In genomic region chr5:102570747-102571146, GRCh38 we compare ENCODE assay signal across 33 cellular contexts.
DNase-seq lines count a peak whose midpoint lies in the region; ATAC-seq, FAIRE-seq and TF ChIP-seq lines count a peak whose summit lies in the region.
"Had no signal": no experiment of that assay in that cellular context is flagged by ENCODE, and none has a peak within 500 bp of the region (broad histone marks: within the 10 kb centered on the region; RNA-seq: fewer than 3 reads in every experiment).

No MANE protein-coding gene starts in this region.

- H3K4me2 ChIP-seq in HepG2 (ENCODE audit: low read depth, low read length) (no peak overlapping the region), GM12878 (ENCODE audit: control insufficient read depth, insufficient read depth) (no peak overlapping the region)
- H3K4me2 ChIP-seq: A549; BLaER1; BLaER1 treated with 17β-estradiol and CSF1 and Interleukin-3, amounts not matched to agents 10 nM and 100 nM had no signal

- H3K9ac ChIP-seq in HepG2 (ENCODE audit: insufficient read depth, low read depth, low read length) (no peak overlapping the region), GM12878 (ENCODE audit: control insufficient read depth, insufficient read depth, low read length) (no peak overlapping the region)
- H3K9ac ChIP-seq: BLaER1; BLaER1 treated with 17β-estradiol and CSF1 and Interleukin-3, amounts not matched to agents 10 nM and 100 nM had no signal

- H4K20me1 ChIP-seq in HepG2 (ENCODE audit: insufficient read depth, low read length) (no peaks in the 10 kb centered on the region), GM12878 (ENCODE audit: control insufficient read depth, insufficient read depth) (no peaks in the 10 kb centered on the region)
- H4K20me1 ChIP-seq: BLaER1; BLaER1 treated with 17β-estradiol and CSF1 and Interleukin-3, amounts not matched to agents 10 nM and 100 nM had no signal

- CTCF ChIA-PET in HepG2 (lab: Yijun Ruan, JAX; ENCODE audit: low intra/inter-chr PET ratio, low total read pairs), result no interaction called here
- CTCF ChIA-PET in GM12878 (lab: Yijun Ruan, JAX), result no interaction called here
- CTCF ChIA-PET in CD8-positive, alpha-beta memory T cell (lab: Charles Lee), result no interaction called here

- in situ Hi-C loops in HepG2 (cut with HindIII; ENCODE audit: extremely low pct_ligation_motif_present, low pct_unique_long_range_greater_than_20kb) (no loop called here), GM12878 (cut with MboI) (no loop called here)

- H3K9me3 ChIP-seq in HepG2 (ENCODE audit: low read length) (no peaks in the 10 kb centered on the region), right lobe of liver (no peaks in the 10 kb centered on the region), GM12878 (replicated peaks; ENCODE audit: control insufficient read depth, insufficient read depth, low read length) (no peaks in the 10 kb centered on the region), pancreas (no peaks in the 10 kb centered on the region), heart right ventricle (peaks cover 0 to 9% (median 0%) of the 10 kb centered on the region in 11 donors)
- H3K9me3 ChIP-seq in CD8-positive, alpha-beta memory T cell (ENCODE audit: low read length), result no peaks in the 10 kb centered on the region
- H3K9me3 ChIP-seq: A549; BE2C; BLaER1; BLaER1 treated with 17β-estradiol and CSF1 and Interleukin-3, amounts not matched to agents 10 nM and 100 nM; Caco-2 had no signal

- H3K4me1 ChIP-seq in HepG2 (ENCODE audit: insufficient read depth, low read length) (no peaks in the 10 kb centered on the region), right lobe of liver (no peaks in the 10 kb centered on the region), GM12878 (ENCODE audit: control insufficient read depth, insufficient read depth, low read length) (no peaks in the 10 kb centered on the region), pancreas (no peaks in the 10 kb centered on the region), heart right ventricle (no peaks in the 10 kb centered on the region)
- no peaks in the 10 kb centered on the region for H3K4me1 ChIP-seq in CD8-positive, alpha-beta memory T cell (ENCODE audit: insufficient read depth, low read length)
- H3K4me1 ChIP-seq: A549; BE2C; BLaER1; BLaER1 treated with 17β-estradiol and CSF1 and Interleukin-3, amounts not matched to agents 10 nM and 100 nM; Caco-2 had no signal

- intact Hi-C loops in HepG2 (cut with micrococcal nuclease; ENCODE audit: unreplicated experiment), result no loop called here
- intact Hi-C loops in right lobe of liver (cut with DNase I), result no loop called here
- intact Hi-C loops in GM12878 (cut with micrococcal nuclease; ENCODE audit: unreplicated experiment), result no loop called here
- intact Hi-C loops in pancreas (cut with DNase I), result no loop called here
- intact Hi-C loops in heart right ventricle (cut with DNase I), result no loop called here

- TF ChIP-seq POLR2A in HepG2 (IDR thresholded peaks at IDR 0.05; ENCODE audit: insufficient read depth in 1 of 2, low read depth in 2 of 2, low read length in 2 of 2) (no peak), right lobe of liver (IDR thresholded peaks at IDR 0.05) (no peak), GM12878 (IDR thresholded peaks at IDR 0.05; ENCODE audit: low read depth, low read length) (no peak)

- no peaks in the 10 kb centered on the region for H3K9me3 Mint-ChIP-seq in CD8-positive, alpha-beta memory T cell
- H3K9me3 Mint-ChIP-seq: CD4-positive, alpha-beta T cell; CD8-positive, alpha-beta T cell had no signal

- 1% methylated on average over 4 of the region's 4 CpGs for WGBS in HepG2 (ENCODE audit: low lambda C conversion rate)
- 43% methylated on average over 4 of the region's 4 CpGs for WGBS in right lobe of liver (ENCODE audit: insufficient coverage, low coverage, low lambda C conversion rate, missing lambda C conversion rate)
- WGBS in GM12878 (ENCODE audit: insufficient coverage, insufficient replicate concordance, low lambda C conversion rate, missing lambda C conversion rate), result 21% methylated on average over 4 of the region's 4 CpGs
- 38 to 42% methylated on average over 4 of the region's 4 CpGs for WGBS in pancreas, 2 donors
- WGBS in heart right ventricle, 2 donors, result 65 to 67% methylated on average over 4 of the region's 4 CpGs

- no peak overlapping the region for H3K27ac Mint-ChIP-seq in CD8-positive, alpha-beta memory T cell
- H3K27ac Mint-ChIP-seq: B cell; CD14-positive monocyte; CD4-positive, alpha-beta memory T cell; CD4-positive, alpha-beta T cell; CD4-positive, CD25-positive, alpha-beta regulatory T cell; CD8-positive, alpha-beta T cell had no signal

- no peaks in the 10 kb centered on the region for H3K79me2 ChIP-seq in HepG2 (ENCODE audit: insufficient read depth, low read length)
- no peaks in the 10 kb centered on the region for H3K79me2 ChIP-seq in GM12878 (ENCODE audit: control insufficient read depth, insufficient read depth, low read length)

- H3K4me3 ChIP-seq in HepG2 (replicated peaks in 1 of 3; ENCODE audit: insufficient read depth in 1 of 3, low read depth in 2 of 3, low read length in 3 of 3) (no peak overlapping the region), right lobe of liver (no peak overlapping the region), GM12878 (no peak overlapping the region), pancreas (no peak overlapping the region), heart right ventricle (no peak overlapping the region)
- H3K4me3 ChIP-seq in CD8-positive, alpha-beta memory T cell (ENCODE audit: low read length), result no peak overlapping the region
- H3K4me3 ChIP-seq: A549; BLaER1; BLaER1 treated with 17β-estradiol and CSF1 and Interleukin-3, amounts not matched to agents 10 nM and 100 nM had no signal

- FAIRE-seq in HepG2 (lab: Jason Lieb, UNC), result no peak
- FAIRE-seq in GM12878 (lab: Jason Lieb, UNC), result no peak
- peak; percentile 23 for FAIRE-seq in pancreas (lab: Jason Lieb, UNC)
- FAIRE-seq: A549, D721Med had no signal

- peaks cover 7 to 31% of the 10 kb centered on the region in 2 donors for H3K27me3 Mint-ChIP-seq in CD8-positive, alpha-beta memory T cell

- TF ChIP-seq EP300 in HepG2 (IDR thresholded peaks at IDR 0.05; ENCODE audit: low read depth in 2 of 2, low read length in 2 of 2) (no peak), HepG2 (CRISPR knock-in tag; IDR thresholded peaks at IDR 0.05; ENCODE audit: borderline replicate concordance) (no peak), GM12878 (IDR thresholded peaks at IDR 0.05; ENCODE audit: borderline replicate concordance in 1 of 2, control insufficient read depth in 1 of 2, low read depth in 2 of 2, low read length in 2 of 2) (no peak)

- ATAC-seq in HepG2, result no peak
- ATAC-seq in right lobe of liver, result no peak
- ATAC-seq in GM12878, result no peak
- no peak for ATAC-seq in pancreas
- no peak for ATAC-seq in heart right ventricle
- ATAC-seq: A549; CD8-positive, alpha-beta T cell had no signal

- RAD21 ChIA-PET in GM12878 (lab: Charles Lee; ENCODE audit: unreplicated experiment), result no interaction called here

- TF ChIP-seq RAD21 in HepG2 (CRISPR knock-in tag; IDR thresholded peaks at IDR 0.05), result no peak
- TF ChIP-seq RAD21 in GM12878 (IDR thresholded peaks at IDR 0.05; ENCODE audit: insufficient read depth, low read depth, low read length), result no peak

- H3K27me3 ChIP-seq in HepG2 (ENCODE audit: control insufficient read depth in 1 of 2, insufficient read depth in 2 of 2, low read length in 2 of 2), result no peaks in the 10 kb centered on the region
- H3K27me3 ChIP-seq in right lobe of liver, result no peaks in the 10 kb centered on the region
- no peaks in the 10 kb centered on the region for H3K27me3 ChIP-seq in GM12878 (replicated peaks in 1 of 2; ENCODE audit: control insufficient read depth in 2 of 2, insufficient read depth in 2 of 2, low read length in 1 of 2)
- H3K27me3 ChIP-seq in pancreas, result no peaks in the 10 kb centered on the region
- H3K27me3 ChIP-seq in heart right ventricle, result peaks cover 0 to 3% (median 0%) of the 10 kb centered on the region in 7 donors
- H3K27me3 ChIP-seq in CD8-positive, alpha-beta memory T cell (ENCODE audit: insufficient read depth, low read length, poor library complexity, severe bottlenecking), result no peaks in the 10 kb centered on the region
- H3K27me3 ChIP-seq: BE2C; BLaER1; BLaER1 treated with 17β-estradiol and CSF1 and Interleukin-3, amounts not matched to agents 10 nM and 100 nM had no signal

- POLR2A ChIA-PET in HepG2 (lab: Yijun Ruan, JAX) (no interaction called here), GM12878 (lab: Charles Lee) (no interaction called here)
- POLR2A ChIA-PET in CD8-positive, alpha-beta memory T cell (lab: Charles Lee), result no interaction called here

- H3K27ac ChIP-seq in HepG2 (ENCODE audit: extremely low read length, insufficient read depth, low read length) (no peak overlapping the region), right lobe of liver (no peak overlapping the region), GM12878 (ENCODE audit: control insufficient read depth, insufficient read depth) (no peak overlapping the region), pancreas (no peak overlapping the region), heart right ventricle (no peak overlapping the region)
- H3K27ac ChIP-seq in CD8-positive, alpha-beta memory T cell (ENCODE audit: low read depth, low read length), result no peak overlapping the region
- H3K27ac ChIP-seq: 22Rv1; A549; BLaER1; BLaER1 treated with 17β-estradiol and CSF1 and Interleukin-3, amounts not matched to agents 10 nM and 100 nM; C4-2B had no signal

- no peak overlapping the region for H3K4me3 Mint-ChIP-seq in CD8-positive, alpha-beta memory T cell
- H3K4me3 Mint-ChIP-seq: B cell; CD14-positive monocyte; CD4-positive, alpha-beta memory T cell; CD4-positive, alpha-beta T cell; CD8-positive, alpha-beta T cell had no signal

- no peak overlapping the region for H2AFZ ChIP-seq in HepG2 (ENCODE audit: low read length)
- no peak overlapping the region for H2AFZ ChIP-seq in GM12878 (ENCODE audit: control insufficient read depth, low read depth, low read length)

- DNase-seq in HepG2 (ENCODE audit: low spot score) (no peak), right lobe of liver (no peak), GM12878 (ENCODE audit: low read depth, low spot score) (no peak), pancreas (no peak), heart right ventricle (no peak)
- DNase-seq in CD8-positive, alpha-beta memory T cell, result no peak
- DNase-seq: 8988T; ACHN; AML-193; BE2C; C1 segment of cervical spinal cord; Caco-2; Calu3; CD4-positive, alpha-beta memory T cell; CD4-positive, alpha-beta T cell; CD4-positive, CD25-positive, alpha-beta regulatory T cell; CD8-positive, alpha-beta T cell; COR-L47; DMS 273 treated with DMSO at 0.1 percent for 48 hours; DMS153; DMS53; DMS79; DMS79 treated with DMSO at 0.1 percent for 48 hours; DND-41; EL had no signal

- H3K4me1 Mint-ChIP-seq in CD8-positive, alpha-beta memory T cell, result no peaks in the 10 kb centered on the region
- H3K4me1 Mint-ChIP-seq: B cell; CD14-positive monocyte; CD4-positive, alpha-beta memory T cell; CD4-positive, CD25-positive, alpha-beta regulatory T cell had no signal

- H3K36me3 Mint-ChIP-seq in CD8-positive, alpha-beta memory T cell, result no peaks in the 10 kb centered on the region
- H3K36me3 Mint-ChIP-seq: CD14-positive monocyte; CD4-positive, alpha-beta memory T cell; CD4-positive, CD25-positive, alpha-beta regulatory T cell; CD8-positive, alpha-beta T cell had no signal

- H3K36me3 ChIP-seq in HepG2 (replicated peaks in 1 of 2; ENCODE audit: control insufficient read depth in 1 of 2, insufficient read depth in 2 of 2, low read length in 2 of 2), result no peaks in the 10 kb centered on the region
- no peaks in the 10 kb centered on the region for H3K36me3 ChIP-seq in right lobe of liver
- H3K36me3 ChIP-seq in GM12878 (ENCODE audit: control insufficient read depth in 2 of 2, insufficient read depth in 2 of 2, low read length in 1 of 2), result no peaks in the 10 kb centered on the region
- no peaks in the 10 kb centered on the region for H3K36me3 ChIP-seq in pancreas
- H3K36me3 ChIP-seq in heart right ventricle, result no peaks in the 10 kb centered on the region
- no peaks in the 10 kb centered on the region for H3K36me3 ChIP-seq in CD8-positive, alpha-beta memory T cell (ENCODE audit: insufficient read depth, low read length)
- H3K36me3 ChIP-seq: BE2C; BLaER1; BLaER1 treated with 17β-estradiol and CSF1 and Interleukin-3, amounts not matched to agents 10 nM and 100 nM had no signal

- BruUV-seq in HepG2 (replicated peaks; lab: Mats Ljungman, UMichigan), result no TSS peak
- BruUV-seq in GM12878 (replicated peaks; lab: Mats Ljungman, UMichigan), result no TSS peak

- TF ChIP-seq CTCF in HepG2 (CRISPR knock-in tag; IDR thresholded peaks at IDR 0.05) (no peak), right lobe of liver (IDR thresholded peaks at IDR 0.05) (no peak), GM12878 (IDR thresholded peaks at IDR 0.05 in 2 of 3, conservative IDR thresholded peaks at IDR 0.05 in 1 of 3; ENCODE audit: control insufficient read depth in 2 of 3, extremely low read depth in 1 of 3, insufficient read depth in 1 of 3, low read depth in 3 of 3, low read length in 3 of 3) (no peak), pancreas (IDR thresholded peaks at IDR 0.05) (no peak), heart right ventricle (IDR thresholded peaks at IDR 0.05) (no peak)

- SMC1A ChIA-PET in GM12878 (lab: Charles Lee; ENCODE audit: uncharacterized antibody, unreplicated experiment), result no interaction called here
